Comparison of ENCODE assay signal across 8 cellular contexts in the genomic region with DNA sequence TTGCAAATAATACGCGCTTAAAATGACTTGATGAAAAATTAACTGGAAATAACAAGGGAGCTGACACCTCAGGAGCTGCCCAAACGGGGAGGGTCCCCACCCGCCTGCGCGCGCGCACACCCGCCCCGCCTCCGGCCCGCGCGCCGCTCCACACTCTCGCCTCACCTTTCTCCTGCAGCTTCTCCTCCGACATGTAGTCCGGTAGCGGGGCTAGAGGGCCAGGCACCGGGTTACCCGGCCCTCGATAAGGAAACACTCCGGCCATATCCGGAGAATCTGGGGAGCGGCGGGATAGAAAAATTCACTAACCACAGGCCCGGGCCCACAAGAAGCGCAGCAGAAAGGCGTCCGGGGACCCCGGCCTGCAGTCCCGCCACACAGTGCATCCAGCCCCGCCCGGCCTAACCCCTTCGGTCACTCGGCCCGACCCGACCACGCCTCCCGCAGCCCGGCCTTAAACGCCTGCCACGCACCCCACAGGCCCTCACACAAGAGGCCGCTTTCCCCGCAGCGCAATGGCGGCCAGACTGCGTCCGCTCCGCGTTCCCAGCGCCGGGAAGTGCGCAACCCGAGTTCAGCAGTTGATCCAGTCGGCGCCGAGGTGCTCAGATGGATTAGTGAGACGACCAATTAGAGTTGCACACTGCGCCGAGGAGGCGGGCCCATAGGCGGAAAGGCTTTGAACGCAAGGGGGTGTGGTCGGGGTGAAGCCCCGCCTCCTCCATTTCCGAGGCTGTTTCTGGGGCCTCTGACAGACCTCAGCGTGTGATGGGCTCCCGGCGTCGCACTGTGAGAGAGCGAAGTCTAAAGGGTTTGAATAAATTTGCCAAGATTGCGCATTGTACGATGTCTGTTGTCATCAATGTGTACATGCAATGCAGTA. TPM values are rescaled to one million over a fixed set of nuclear protein-coding genes. Genes with fewer than 3 reads are reported as not detected.
DNase-seq lines count a peak whose midpoint lies in the region; ATAC-seq, FAIRE-seq and TF ChIP-seq lines count a peak whose summit lies in the region.

A gene (minus strand): TSS at position 561 of the 883 bp plus-strand sequence. CDS start 296 bp downstream, at position 265.

- no peaks in the 10 kb centered on the region for H3K9me3 ChIP-seq in hepatocyte (ENCODE audit: low read depth)

- H3K9me2 ChIP-seq in hepatocyte (replicated peaks; ENCODE audit: insufficient read depth): no peaks in the 10 kb centered on the region

- peak within 1 kb of the TSS; percentile 54 for H2AFZ ChIP-seq in hepatocyte

- peaks cover 16% of the 10 kb centered on the region for H3K4me1 ChIP-seq in hepatocyte (ENCODE audit: insufficient read depth)

- ATAC-seq in HG02981 (IDR thresholded peaks at IDR 0.05; ENCODE audit: unreplicated experiment): peak; percentile 96

- peaks cover 40% of the 10 kb centered on the region for H4K20me1 ChIP-seq in hepatocyte (ENCODE audit: insufficient read depth, poor library complexity, severe bottlenecking)

- TF ChIP-seq CTCF in astrocyte of the cerebellum (IDR thresholded peaks at IDR 0.05; ENCODE audit: low read depth, low read length, missing control alignments) (no peak), hepatocyte (IDR thresholded peaks at IDR 0.05; ENCODE audit: poor library complexity) (no peak)

- DNase-seq in GM18507 (ENCODE audit: extremely low spot score, insufficient read length, low read depth): peak; percentile 100
- peak; percentile 83 for DNase-seq in NCI-H2029 treated with DMSO at 0.1 percent for 48 hours (lab: John Stamatoyannopoulos, UW)
- peak; percentile 95 for DNase-seq in T-helper 9 cell
- DNase-seq in astrocyte of the cerebellum (ENCODE audit: low read depth): peak; percentile 95
- DNase-seq in hepatocyte (ENCODE audit: low spot score): peak; percentile 99
- DNase-seq in renal cortical epithelial cell (ENCODE audit: low read depth): peak; percentile 90
- no peak for DNase-seq in cortex of kidney (lab: John Stamatoyannopoulos, UW)

- peaks cover 7% of the 10 kb centered on the region for H3K36me3 ChIP-seq in hepatocyte (replicated peaks; ENCODE audit: insufficient read depth, low read depth)

- H3K79me2 ChIP-seq in hepatocyte: peaks cover 47% of the 10 kb centered on the region

- peak within 1 kb of the TSS; percentile 90 for H3K27ac ChIP-seq in hepatocyte

- peak; percentile 99 for FAIRE-seq in GM18507 (lab: Jason Lieb, UNC)

- no peaks in the 10 kb centered on the region for H3K27me3 ChIP-seq in hepatocyte

- WGBS in hepatocyte (ENCODE audit: low lambda C conversion rate, missing lambda C conversion rate): 1% methylated on average over 70 of the region's 74 CpGs

- in situ Hi-C loops in astrocyte of the cerebellum (cut with HindIII; ENCODE audit: low sequenced_read_pairs): no loop called here

- peak within 1 kb of the TSS; percentile 87 for H3K4me3 ChIP-seq in astrocyte of the cerebellum (ENCODE audit: low read depth, low read length)
- H3K4me3 ChIP-seq in hepatocyte: peak within 1 kb of the TSS; percentile 78

- peak within 1 kb of the TSS; percentile 95 for H3K4me2 ChIP-seq in hepatocyte

RNA-seq across cellular contexts. Expression of the gene that starts here (rescaled TPM):
- total RNA-seq in hepatocyte (100 and 107 TPM in 2 replicates), renal cortical epithelial cell (55.7 and 166 TPM in 2 replicates)
- 119 and 125 TPM in 2 replicates for polyA plus RNA-seq in hepatocyte
